ENCODE assay signal across 8 cellular contexts in genomic region chr14:50531595-50532501, GRCh38. TPM values are rescaled to one million over a fixed set of nuclear protein-coding genes. Genes with fewer than 3 reads are reported as not detected.
DNase-seq lines count a peak whose midpoint lies in the region; ATAC-seq, FAIRE-seq and TF ChIP-seq lines count a peak whose summit lies in the region.

No MANE protein-coding gene starts in this region.

- TF ChIP-seq CTCF in neutrophil (IDR thresholded peaks at IDR 0.05): no peak

- intact Hi-C loops in activated naive CD4-positive, alpha-beta T cell treated with anti-CD3 and anti-CD28 coated beads for 36 hours (cut with micrococcal nuclease): loop anchor here (1.0 to 5.0 kb wide), 8 partner anchors 135 to 898 kb away; partner anchors contain the start of genes NEMF, SAV1, SOS2 and VCPKMT

- peak overlapping the region; percentile 72 for H3K27ac Mint-ChIP-seq in activated naive CD4-positive, alpha-beta T cell treated with anti-CD3 and anti-CD28 coated beads for 36 hours

- H3K4me3 Mint-ChIP-seq in activated naive CD4-positive, alpha-beta T cell treated with anti-CD3 and anti-CD28 coated beads for 36 hours: peak overlapping the region; percentile 85

- peak; percentile 49 for DNase-seq in Ammon's horn (ENCODE audit: low spot score)
- DNase-seq in NCI-H510A treated with DMSO at 0.1 percent for 48 hours (lab: John Stamatoyannopoulos, UW): peak; percentile 42
- peak; percentile 28 for DNase-seq in activated naive CD4-positive, alpha-beta T cell treated with anti-CD3 and anti-CD28 coated beads for 36 hours
- peak; percentile 58 for DNase-seq in glomerular visceral epithelial cell (ENCODE audit: extremely low spot score)
- no peak for DNase-seq in RCC 7860 (ENCODE audit: low spot score)

- peaks cover 10% of the 10 kb centered on the region for H3K27me3 ChIP-seq in neutrophil

- H3K27ac ChIP-seq in neutrophil: peak overlapping the region; percentile 24

- peak overlapping the region; percentile 68 to 76 for H3K4me3 ChIP-seq in neutrophil (ENCODE audit: low read depth in 1 of 2, low read length in 1 of 2)

- H3K4me1 ChIP-seq in neutrophil (ENCODE audit: control insufficient read depth in 1 of 2, insufficient read depth in 1 of 2, low read depth in 1 of 2, low read length in 1 of 2): peaks cover 17 to 18% of the 10 kb centered on the region in 2 experiments

- ATAC-seq in GM18517 (IDR thresholded peaks at IDR 0.05; ENCODE audit: unreplicated experiment) (peak; percentile 17), HG03039 (IDR thresholded peaks at IDR 0.05; ENCODE audit: unreplicated experiment) (peak; percentile 15)

- H3K27me3 Mint-ChIP-seq in activated naive CD4-positive, alpha-beta T cell treated with anti-CD3 and anti-CD28 coated beads for 36 hours (ENCODE audit: low read depth): no peaks in the 10 kb centered on the region

- H3K9me3 ChIP-seq in neutrophil: no peaks in the 10 kb centered on the region

- H3K9me3 Mint-ChIP-seq in activated naive CD4-positive, alpha-beta T cell treated with anti-CD3 and anti-CD28 coated beads for 36 hours: peaks cover 4% of the 10 kb centered on the region

- H3K36me3 Mint-ChIP-seq in activated naive CD4-positive, alpha-beta T cell treated with anti-CD3 and anti-CD28 coated beads for 36 hours (ENCODE audit: low read depth): peaks cover 3% of the 10 kb centered on the region

- CTCF ChIA-PET in activated naive CD4-positive, alpha-beta T cell treated with anti-CD3 and anti-CD28 coated beads for 36 hours (lab: Charles Lee): interaction anchor here (0.7 to 2.3 kb wide), 10 partner anchors 9 to 220 kb away, joined by 3 to 14 read pairs (median 5); partner anchors contain the start of genes CDKL1, DMAC2L and L2HGDH

- H3K4me1 Mint-ChIP-seq in activated naive CD4-positive, alpha-beta T cell treated with anti-CD3 and anti-CD28 coated beads for 36 hours (ENCODE audit: low read depth): peaks cover 45% of the 10 kb centered on the region

- FAIRE-seq in RCC 7860 (lab: Jason Lieb, UNC): no peak

- no peaks in the 10 kb centered on the region for H3K36me3 ChIP-seq in neutrophil

RNA-seq across cellular contexts. Expression of gene MAP4K5, which starts 0.5 kb away (rescaled TPM):
- total RNA-seq in activated naive CD4-positive, alpha-beta T cell treated with anti-CD3 and anti-CD28 coated beads for 36 hours: 10 to 100 TPM; 10.2 to 11.2 TPM

RNA-seq across cellular contexts. Expression of gene ATL1, which starts 28.1 kb away (rescaled TPM):
- total RNA-seq in activated naive CD4-positive, alpha-beta T cell treated with anti-CD3 and anti-CD28 coated beads for 36 hours: 1 to 10 TPM in 1 of 2 experiments, not detected in 1; 1.0 TPM
